ENCODE assay signal across 6 cellular contexts in the genomic region with DNA sequence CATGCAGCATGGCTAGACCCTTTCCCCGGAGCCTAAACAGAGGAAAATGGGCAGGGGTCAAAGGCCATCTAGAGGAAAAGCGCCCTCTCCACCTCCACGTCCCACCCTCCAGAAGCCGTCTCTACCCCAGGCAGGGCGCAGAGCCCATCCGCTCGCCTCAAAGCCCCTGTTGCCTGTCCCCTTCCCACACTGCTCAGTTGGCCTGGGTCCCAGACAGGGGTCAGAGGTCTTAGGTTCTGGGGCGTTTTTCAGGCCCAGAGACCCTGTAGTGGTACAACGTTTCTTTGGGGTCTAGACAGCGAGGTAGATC. TPM values are rescaled to one million over a fixed set of nuclear protein-coding genes. Genes with fewer than 3 reads are reported as not detected.
A peak's percentile ranks its signal among the peaks of the same experiment; 100 is the strongest.
DNase-seq lines count a peak whose midpoint lies in the region; ATAC-seq and TF ChIP-seq lines count a peak whose summit lies in the region.

No MANE protein-coding gene starts in this region.

- no peak for TF ChIP-seq CTCF in uterus (IDR thresholded peaks at IDR 0.05)

- H3K4me1 ChIP-seq in iPS-15b (ENCODE audit: control insufficient read depth, insufficient read depth, low read length) (peaks cover 3% of the 10 kb centered on the region), uterus (peaks cover 0 to 5% of the 10 kb centered on the region in 2 donors)

- H3K9me3 ChIP-seq in iPS-15b (ENCODE audit: control insufficient read depth, insufficient read depth, low read length) (no peaks in the 10 kb centered on the region), uterus (no peaks in the 10 kb centered on the region)

- peak; percentile 77 for DNase-seq in activated CD8-positive, alpha-beta memory T cell treated with anti-CD3 and anti-CD28 coated beads, Interleukin-2, amount 50 U/mL, for 48 hours
- no peak for DNase-seq in activated CD8-positive, alpha-beta memory T cell treated with anti-CD3 and anti-CD28 coated beads, Interleukin-2, amount 50 U/mL, for 4 hours
- DNase-seq in uterus (no peak), G401 (ENCODE audit: low spot score) (no peak)

- no peaks in the 10 kb centered on the region for H3K36me3 ChIP-seq in iPS-15b (ENCODE audit: control insufficient read depth, insufficient read depth, low read length)
- no peaks in the 10 kb centered on the region for H3K36me3 ChIP-seq in uterus

- in situ Hi-C loops in G401 (cut with HindIII; ENCODE audit: low sequenced_read_pairs), result no loop called here

- H3K27ac ChIP-seq in uterus, result peak overlapping the region; percentile 95 to 97

- intact Hi-C loops in uterus (cut with DNase I; ENCODE audit: low total_unique reads), result no loop called here

- H3K27me3 ChIP-seq in iPS-15b (ENCODE audit: control insufficient read depth, insufficient read depth, low read length) (no peaks in the 10 kb centered on the region), uterus (no peaks in the 10 kb centered on the region)

- no peak for TF ChIP-seq POLR2A in uterus (IDR thresholded peaks at IDR 0.05)

- ATAC-seq in SK-N-SH treated with all-trans-retinoic acid at 6 μM for 48 hours, result peak; percentile 5

- peak overlapping the region; percentile 80 for H3K9ac ChIP-seq in iPS-15b (ENCODE audit: low read depth, low read length)

- H3K4me3 ChIP-seq in iPS-15b (ENCODE audit: low read depth, low read length) (peak overlapping the region; percentile 68), uterus (peak overlapping the region; percentile 45 to 76)

TF ChIP-seq in SK-N-SH treated with all-trans-retinoic acid at 6 μM for 48 hours, 23 proteins besides CTCF, POLR2A, EP300 and RAD21:
- TF ChIP-seq ZFP3 (CRISPR knock-in tag; IDR thresholded peaks at IDR 0.05), result no peak
- no peak for TF ChIP-seq CREB5 (CRISPR knock-in tag; IDR thresholded peaks at IDR 0.05; ENCODE audit: low read depth)
- TF ChIP-seq, protein P1, sequence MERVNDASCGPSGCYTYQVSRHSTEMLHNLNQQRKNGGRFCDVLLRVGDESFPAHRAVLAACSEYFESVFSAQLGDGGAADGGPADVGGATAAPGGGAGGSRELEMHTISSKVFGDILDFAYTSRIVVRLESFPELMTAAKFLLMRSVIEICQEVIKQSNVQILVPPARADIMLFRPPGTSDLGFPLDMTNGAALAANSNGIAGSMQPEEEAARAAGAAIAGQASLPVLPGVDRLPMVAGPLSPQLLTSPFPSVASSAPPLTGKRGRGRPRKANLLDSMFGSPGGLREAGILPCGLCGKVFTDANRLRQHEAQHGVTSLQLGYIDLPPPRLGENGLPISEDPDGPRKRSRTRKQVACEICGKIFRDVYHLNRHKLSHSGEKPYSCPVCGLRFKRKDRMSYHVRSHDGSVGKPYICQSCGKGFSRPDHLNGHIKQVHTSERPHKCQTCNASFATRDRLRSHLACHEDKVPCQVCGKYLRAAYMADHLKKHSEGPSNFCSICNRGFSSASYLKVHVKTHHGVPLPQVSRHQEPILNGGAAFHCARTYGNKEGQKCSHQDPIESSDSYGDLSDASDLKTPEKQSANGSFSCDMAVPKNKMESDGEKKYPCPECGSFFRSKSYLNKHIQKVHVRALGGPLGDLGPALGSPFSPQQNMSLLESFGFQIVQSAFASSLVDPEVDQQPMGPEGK (CRISPR knock-in tag; IDR thresholded peaks at IDR 0.05; ENCODE audit: borderline replicate concordance), result no peak
- no peak for TF ChIP-seq OSR1 (CRISPR knock-in tag; IDR thresholded peaks at IDR 0.05)
- no peak for TF ChIP-seq ESRRG (CRISPR knock-in tag; IDR thresholded peaks at IDR 0.05)
- no peak for TF ChIP-seq PPARA (CRISPR knock-in tag; IDR thresholded peaks at IDR 0.05; ENCODE audit: borderline replicate concordance)
- no peak for TF ChIP-seq CSDC2 (CRISPR knock-in tag; IDR thresholded peaks at IDR 0.05)
- TF ChIP-seq ZFP30 (CRISPR knock-in tag; IDR thresholded peaks at IDR 0.05), result no peak
- no peak for TF ChIP-seq SNAI2 (CRISPR knock-in tag; IDR thresholded peaks at IDR 0.05)
- TF ChIP-seq ZNF8 (CRISPR knock-in tag; IDR thresholded peaks at IDR 0.05), result no peak
- no peak for TF ChIP-seq ISL1 (CRISPR knock-in tag; IDR thresholded peaks at IDR 0.05)
- no peak for TF ChIP-seq ARNTL (CRISPR knock-in tag; IDR thresholded peaks at IDR 0.05; ENCODE audit: borderline replicate concordance, low read depth)
- no peak for TF ChIP-seq CSRNP3 (CRISPR knock-in tag; IDR thresholded peaks at IDR 0.05)
- no peak for TF ChIP-seq ZC3H10 (CRISPR knock-in tag; IDR thresholded peaks at IDR 0.05)

RNA-seq across cellular contexts. Expression of gene TMEM143, which starts 0.3 kb away (rescaled TPM):
- total RNA-seq in uterus, result 1 to 10 TPM in 3 of 4 donors, under 1 TPM in 1; 0.88 to 6.7 (median 5.8) TPM
- 7.4 and 9.8 TPM in 2 replicates for total RNA-seq in G401 (2014; rRNA removed; shearing (Covaris generic))

RNA-seq across cellular contexts. Expression of gene SYNGR4, which starts 0.7 kb away (rescaled TPM):
- not detected for total RNA-seq in uterus
- not detected in 2 replicates for total RNA-seq in G401 (2014; rRNA removed; shearing (Covaris generic))

RNA-seq across cellular contexts. Expression of gene KDELR1, which starts 27.9 kb away (rescaled TPM):
- 100 to 1,000 TPM in 2 of 4 donors, 10 to 100 TPM in 2; 58.5 to 137 (median 89.3) TPM for total RNA-seq in uterus
- total RNA-seq in G401 (2014; rRNA removed; shearing (Covaris generic)), result 137 and 145 TPM in 2 replicates

RNA-seq across cellular contexts. Expression of gene GRIN2D, which starts 30.0 kb away (rescaled TPM):
- total RNA-seq in uterus, result 1 to 10 TPM in 1 of 4 donors, under 1 TPM in 2, not detected in 1; under 0.01 to 2.4 (median 0.21) TPM
- 5.4 and 6.1 TPM in 2 replicates for total RNA-seq in G401 (2014; rRNA removed; shearing (Covaris generic))

RNA-seq across cellular contexts. Expression of gene EMP3, which starts 38.1 kb away (rescaled TPM):
- 100 to 1,000 TPM in 1 of 4 donors, 10 to 100 TPM in 3; 23.8 to 147 (median 45.2) TPM for total RNA-seq in uterus
- total RNA-seq in G401 (2014; rRNA removed; shearing (Covaris generic)), result 73.8 and 83.8 TPM in 2 replicates
